In the genomic region with DNA sequence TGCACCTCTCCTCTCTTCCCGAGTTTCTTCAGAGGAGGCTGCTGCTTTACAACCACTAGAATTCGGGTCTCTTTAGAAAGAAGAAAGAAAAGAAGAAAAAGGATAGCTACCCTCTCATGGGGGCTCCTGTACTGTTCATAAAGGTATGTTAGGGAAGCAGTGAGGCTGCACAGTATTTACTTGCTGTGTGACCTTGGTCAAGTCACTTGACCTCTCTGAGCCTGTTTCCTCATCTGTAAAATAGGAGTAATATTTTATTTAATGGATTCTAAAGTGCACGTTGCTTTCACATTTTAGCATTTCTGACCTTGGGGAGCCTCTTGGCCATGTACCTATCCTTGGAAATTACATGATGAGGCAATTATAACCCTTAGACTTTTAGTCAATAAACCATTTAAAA, we compare ENCODE assay signal across 26 cellular contexts.
DNase-seq lines count a peak whose midpoint lies in the region; ATAC-seq, FAIRE-seq and TF ChIP-seq lines count a peak whose summit lies in the region.
"Had no signal": no experiment of that assay in that cellular context is flagged by ENCODE, and none has a peak within 500 bp of the region (broad histone marks: within the 10 kb centered on the region; RNA-seq: fewer than 3 reads in every experiment).

No MANE protein-coding gene starts in this region.

- no TSS peak for BruUV-seq in K562 (replicated peaks; lab: Mats Ljungman, UMichigan)

- H3K27me3 Mint-ChIP-seq in activated T-cell treated with anti-CD3 and anti-CD28 coated beads, Interleukin-2, amount 50 U/mL, for 72 hours (ENCODE audit: low read depth): no peaks in the 10 kb centered on the region
- no peaks in the 10 kb centered on the region for H3K27me3 Mint-ChIP-seq in activated T-cell treated with anti-CD3 and anti-CD28 coated beads, Interleukin-2, amount 50 U/mL, for 4 hours (ENCODE audit: low read depth)
- H3K27me3 Mint-ChIP-seq in type B pancreatic cell: no peaks in the 10 kb centered on the region
- H3K27me3 Mint-ChIP-seq: CD4-positive, alpha-beta T cell had no signal

- peaks cover 8 to 46% of the 10 kb centered on the region in 2 donors for H3K36me3 Mint-ChIP-seq in activated T-cell treated with anti-CD3 and anti-CD28 coated beads, Interleukin-2, amount 50 U/mL, for 72 hours (ENCODE audit: insufficient read depth in 2 of 2)
- peaks cover 49% of the 10 kb centered on the region for H3K36me3 Mint-ChIP-seq in activated T-cell treated with anti-CD3 and anti-CD28 coated beads, Interleukin-2, amount 50 U/mL, for 4 hours (ENCODE audit: insufficient read depth)
- H3K36me3 Mint-ChIP-seq in type B pancreatic cell: peaks cover 19% of the 10 kb centered on the region

- no peak for ATAC-seq in activated T-cell treated with anti-CD3 and anti-CD28 coated beads, Interleukin-2, amount 50 U/mL, for 72 hours (replicated peaks in 1 of 2)
- no peak for ATAC-seq in activated T-cell treated with anti-CD3 and anti-CD28 coated beads, Interleukin-2, amount 50 U/mL, for 4 hours
- ATAC-seq in right cardiac atrium: no peak
- no peak for ATAC-seq in Right ventricle myocardium superior (ENCODE audit: poor library complexity)
- no peak for ATAC-seq in K562
- ATAC-seq in GM21619 (IDR thresholded peaks at IDR 0.05; ENCODE audit: unreplicated experiment): no peak
- no peak for ATAC-seq in GM19463 (IDR thresholded peaks at IDR 0.05; ENCODE audit: unreplicated experiment)
- ATAC-seq: SK-N-SH treated with all-trans-retinoic acid at 6 μM for 48 hours had no signal

- TF ChIP-seq EP300 in K562 (IDR thresholded peaks at IDR 0.05; ENCODE audit: low read length): no peak

- H3K9me3 ChIP-seq in right cardiac atrium (ENCODE audit: control insufficient read depth, low read length): no peaks in the 10 kb centered on the region
- no peaks in the 10 kb centered on the region; the same call in 1 of the 2 replicates for H3K9me3 ChIP-seq in K562 (replicated peaks; ENCODE audit: control insufficient read depth, insufficient read depth, low read depth, low read length)
- H3K9me3 ChIP-seq: BLaER1, MG63, SJCRH30 had no signal

- H4K20me1 ChIP-seq in K562 (replicated peaks; ENCODE audit: control insufficient read depth, insufficient read depth, low read length): peaks cover 1% of the 10 kb centered on the region; the same call in 1 of the 2 replicates

- H3K4me3 ChIP-seq in right cardiac atrium (ENCODE audit: low read length) (no peak overlapping the region), K562 (no peak overlapping the region)
- H3K4me3 ChIP-seq: BLaER1, GM23248, MG63, SJCRH30 had no signal

- H3K79me2 ChIP-seq in K562 (ENCODE audit: control insufficient read depth, insufficient read depth, low read length): no peaks in the 10 kb centered on the region

- intact Hi-C loops in right cardiac atrium (cut with DNase I) (loop anchor here in 1 of 4 donors (5.0 kb wide), 1 partner anchor 504 kb away; no protein-coding TSS in a partner anchor), Right ventricle myocardium superior (cut with DNase I) (no loop called here), K562 (cut with micrococcal nuclease) (no loop called here)

- in situ Hi-C loops in K562 (cut with MboI): no loop called here

- no peak for TF ChIP-seq RAD21 in K562 (CRISPR knock-in tag; conservative IDR thresholded peaks at IDR 0.05 in 1 of 2, IDR thresholded peaks at IDR 0.05 in 1 of 2)

- no peak overlapping the region for H2AFZ ChIP-seq in K562 (ENCODE audit: low read depth, low read length)
- H2AFZ ChIP-seq: GM23248 had no signal

- no peaks in the 10 kb centered on the region for H3K9me3 Mint-ChIP-seq in activated T-cell treated with anti-CD3 and anti-CD28 coated beads, Interleukin-2, amount 50 U/mL, for 72 hours
- H3K9me3 Mint-ChIP-seq in activated T-cell treated with anti-CD3 and anti-CD28 coated beads, Interleukin-2, amount 50 U/mL, for 4 hours: no peaks in the 10 kb centered on the region
- no peaks in the 10 kb centered on the region for H3K9me3 Mint-ChIP-seq in type B pancreatic cell
- H3K9me3 Mint-ChIP-seq: CD4-positive, alpha-beta T cell; H9 had no signal

- H3K4me3 Mint-ChIP-seq in activated T-cell treated with anti-CD3 and anti-CD28 coated beads, Interleukin-2, amount 50 U/mL, for 72 hours: no peak overlapping the region
- H3K4me3 Mint-ChIP-seq in activated T-cell treated with anti-CD3 and anti-CD28 coated beads, Interleukin-2, amount 50 U/mL, for 4 hours: no peak overlapping the region
- no peak overlapping the region for H3K4me3 Mint-ChIP-seq in type B pancreatic cell
- H3K4me3 Mint-ChIP-seq: CD4-positive, alpha-beta T cell; H9 had no signal

- TF ChIP-seq POLR2A in K562 (conservative IDR thresholded peaks at IDR 0.05): no peak

- TF ChIP-seq CTCF in K562 (IDR thresholded peaks at IDR 0.05 in 2 of 3, conservative IDR thresholded peaks at IDR 0.05 in 1 of 3; ENCODE audit: insufficient read depth in 2 of 3, low read depth in 1 of 3, low read length in 3 of 3) (no peak), type B pancreatic cell (conservative IDR thresholded peaks at IDR 0.05) (no peak)

- H3K4me1 ChIP-seq in right cardiac atrium (ENCODE audit: control insufficient read depth, insufficient read depth, low read length) (no peaks in the 10 kb centered on the region), K562 (replicated peaks in 1 of 2; ENCODE audit: control insufficient read depth in 2 of 2, insufficient read depth in 2 of 2, low read length in 2 of 2) (no peaks in the 10 kb centered on the region)
- H3K4me1 ChIP-seq: SJCRH30 had no signal

- H3K27ac Mint-ChIP-seq in activated T-cell treated with anti-CD3 and anti-CD28 coated beads, Interleukin-2, amount 50 U/mL, for 72 hours: peak overlapping the region; percentile 81
- H3K27ac Mint-ChIP-seq in type B pancreatic cell: no peak overlapping the region
- H3K27ac Mint-ChIP-seq: CD4-positive, alpha-beta T cell; H9 had no signal

- no peak for DNase-seq in activated T-cell treated with anti-CD3 and anti-CD28 coated beads, Interleukin-2, amount 50 U/mL, for 72 hours
- DNase-seq in activated T-cell treated with anti-CD3 and anti-CD28 coated beads, Interleukin-2, amount 50 U/mL, for 4 hours: no peak
- DNase-seq in right cardiac atrium (no peak), Right ventricle myocardium superior (no peak), K562 (ENCODE audit: extremely low read depth in 1 of 4, low spot score in 3 of 4) (no peak), type B pancreatic cell (ENCODE audit: extremely low spot score, unreplicated experiment) (peak; percentile 10)
- DNase-seq: CD4-positive, alpha-beta T cell; GM23248; H9; KG1; MG63; NCI-H1417; NCI-H187; NCI-H2081 treated with DMSO at 0.1 percent for 48 hours; NCI-H2171 treated with DMSO at 0.1 percent for 48 hours; NCI-H748 treated with DMSO at 0.1 percent for 48 hours; SJCRH30 had no signal

- H3K27ac ChIP-seq in right cardiac atrium (ENCODE audit: low read length) (peak overlapping the region; percentile 67), K562 (ENCODE audit: extremely low read depth, low read depth, low read length) (no peak overlapping the region)
- H3K27ac ChIP-seq: 22Rv1, BLaER1, GM23248, SJCRH30 had no signal

- H3K9me1 ChIP-seq in K562 (ENCODE audit: control insufficient read depth, insufficient read depth, low read length): peaks cover 4% of the 10 kb centered on the region

- 81% methylated on average over 3 of the region's 3 CpGs for WGBS in right cardiac atrium
- WGBS in K562 (ENCODE audit: insufficient coverage, low coverage, missing lambda C conversion rate): 85% methylated on average over 3 of the region's 3 CpGs

- no peak overlapping the region for H3K9ac ChIP-seq in K562 (ENCODE audit: insufficient read depth in 1 of 2, low read depth in 2 of 2, low read length in 2 of 2)
- H3K9ac ChIP-seq: BLaER1, GM23248 had no signal

- H3K36me3 ChIP-seq in K562 (ENCODE audit: control insufficient read depth, insufficient read depth, low read length): peaks cover 81% of the 10 kb centered on the region

- H3K4me1 Mint-ChIP-seq in activated T-cell treated with anti-CD3 and anti-CD28 coated beads, Interleukin-2, amount 50 U/mL, for 72 hours (ENCODE audit: low read depth): peaks cover 15% of the 10 kb centered on the region
- peaks cover 14% of the 10 kb centered on the region for H3K4me1 Mint-ChIP-seq in activated T-cell treated with anti-CD3 and anti-CD28 coated beads, Interleukin-2, amount 50 U/mL, for 4 hours (ENCODE audit: low read depth)
- no peaks in the 10 kb centered on the region for H3K4me1 Mint-ChIP-seq in type B pancreatic cell (ENCODE audit: unreplicated experiment)
- H3K4me1 Mint-ChIP-seq: H9 had no signal

- no peak overlapping the region for H3K4me2 ChIP-seq in K562 (ENCODE audit: insufficient read depth, low read length)
- H3K4me2 ChIP-seq: BLaER1 had no signal

- FAIRE-seq in K562 (lab: Jason Lieb, UNC): no peak
- FAIRE-seq: D721Med, GM18507, HTR-8/SVneo, RCC 7860 had no signal

- no peaks in the 10 kb centered on the region for H3K27me3 ChIP-seq in right cardiac atrium (ENCODE audit: control insufficient read depth, insufficient read depth)
- no peaks in the 10 kb centered on the region for H3K27me3 ChIP-seq in K562 (ENCODE audit: control insufficient read depth in 2 of 2, insufficient read depth in 2 of 2, low read length in 2 of 2)
- H3K27me3 ChIP-seq: BLaER1, MG63, SJCRH30 had no signal

- POLR2A ChIA-PET in K562 (lab: Yijun Ruan, JAX): no interaction called here

- CTCF ChIA-PET in K562 (lab: Yijun Ruan, JAX; ENCODE audit: low intra/inter-chr PET ratio): no interaction called here

TF ChIP-seq in K562, 482 proteins besides CTCF, POLR2A, EP300 and RAD21 (continues in another document):
- TF ChIP-seq SMARCA5 (IDR thresholded peaks at IDR 0.05): peak; percentile 40; the same call in 1 of the 2 replicates
- TF ChIP-seq BCOR (IDR thresholded peaks at IDR 0.05): peak; percentile 90
- TF ChIP-seq ADNP (tag; IDR thresholded peaks at IDR 0.05): peak; percentile 67; the same call in 1 of the 2 replicates
- TF ChIP-seq ZFP36 (IDR thresholded peaks at IDR 0.05; ENCODE audit: low read depth, low read length, partially characterized antibody): peak; percentile 92
- TF ChIP-seq, protein P1, sequence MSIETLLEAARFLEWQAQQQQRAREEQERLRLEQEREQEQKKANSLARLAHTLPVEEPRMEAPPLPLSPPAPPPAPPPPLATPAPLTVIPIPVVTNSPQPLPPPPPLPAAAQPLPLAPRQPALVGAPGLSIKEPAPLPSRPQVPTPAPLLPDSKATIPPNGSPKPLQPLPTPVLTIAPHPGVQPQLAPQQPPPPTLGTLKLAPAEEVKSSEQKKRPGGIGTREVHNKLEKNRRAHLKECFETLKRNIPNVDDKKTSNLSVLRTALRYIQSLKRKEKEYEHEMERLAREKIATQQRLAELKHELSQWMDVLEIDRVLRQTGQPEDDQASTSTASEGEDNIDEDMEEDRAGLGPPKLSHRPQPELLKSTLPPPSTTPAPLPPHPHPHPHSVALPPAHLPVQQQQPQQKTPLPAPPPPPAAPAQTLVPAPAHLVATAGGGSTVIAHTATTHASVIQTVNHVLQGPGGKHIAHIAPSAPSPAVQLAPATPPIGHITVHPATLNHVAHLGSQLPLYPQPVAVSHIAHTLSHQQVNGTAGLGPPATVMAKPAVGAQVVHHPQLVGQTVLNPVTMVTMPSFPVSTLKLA (conservative IDR thresholded peaks at IDR 0.05): no peak
- TF ChIP-seq SRSF7 (optimal IDR thresholded peaks at IDR 0.05; ENCODE audit: low read depth, low read length): no peak
- TF ChIP-seq KDM1A (IDR thresholded peaks at IDR 0.05): 0 out of 4 replicates have a peak, but pooled peaks of 1 of the 2 experiments have one; percentile 45
- no peak for TF ChIP-seq CC2D1A (IDR thresholded peaks at IDR 0.05)
